ENCODE assay signal across 10 cellular contexts in genomic region chr11:112620621-112621394, GRCh38.
DNase-seq lines count a peak whose midpoint lies in the region; ATAC-seq, FAIRE-seq and TF ChIP-seq lines count a peak whose summit lies in the region.
"Had no signal": no experiment of that assay in that cellular context is flagged by ENCODE, and none has a peak within 500 bp of the region (broad histone marks: within the 10 kb centered on the region; RNA-seq: fewer than 3 reads in every experiment).

No MANE protein-coding gene starts in this region.

- no peak overlapping the region for H3K4me3 Mint-ChIP-seq in activated T-helper 2 cell treated with anti-CD3 and anti-CD28 coated beads, Interferon-gamma antibody, Interleukin-2, Interleukin-4, amounts not matched to agents 10 μg/mL and 5 μg/mL and 100 μg/mL, durations not matched to agents 14 hours and 24 hours and 36 hours (ENCODE audit: low read depth)
- H3K4me3 Mint-ChIP-seq: CD8-positive, alpha-beta T cell had no signal

- H3K27me3 ChIP-seq in pancreas, result no peaks in the 10 kb centered on the region

- TF ChIP-seq CTCF in choroid plexus epithelial cell (conservative IDR thresholded peaks at IDR 0.05; ENCODE audit: low read depth, low read length) (no peak), pancreas (IDR thresholded peaks at IDR 0.05) (no peak), D721Med (IDR thresholded peaks at IDR 0.05; ENCODE audit: insufficient read depth, missing control alignments) (no peak)

- DNase-seq in HT-29 (ENCODE audit: low spot score) (peak; percentile 52), choroid plexus epithelial cell (ENCODE audit: low read depth) (peak; percentile 12), pancreas (peak in 1 of 6 donors; percentile 20), D721Med (ENCODE audit: insufficient read length, low spot score) (no peak), NCI-H2227 treated with DMSO at 0.1 percent for 48 hours (lab: John Stamatoyannopoulos, UW) (no peak), caudate nucleus (lab: John Stamatoyannopoulos, UW) (no peak)
- DNase-seq in activated T-helper 2 cell treated with anti-CD3 and anti-CD28 coated beads, Interferon-gamma antibody, Interleukin-2, Interleukin-4, amounts not matched to agents 10 μg/mL and 5 μg/mL and 100 μg/mL, durations not matched to agents 14 hours and 24 hours and 36 hours (ENCODE audit: low spot score), result no peak
- DNase-seq: activated CD8-positive, alpha-beta memory T cell treated with anti-CD3 and anti-CD28 coated beads, Interleukin-2, amount 50 U/mL, for 48 hours; CD8-positive, alpha-beta T cell had no signal

- H3K36me3 ChIP-seq in pancreas, result no peaks in the 10 kb centered on the region

- H3K36me3 Mint-ChIP-seq in activated T-helper 2 cell treated with anti-CD3 and anti-CD28 coated beads, Interferon-gamma antibody, Interleukin-2, Interleukin-4, amounts not matched to agents 10 μg/mL and 5 μg/mL and 100 μg/mL, durations not matched to agents 14 hours and 24 hours and 36 hours (ENCODE audit: low read depth), result no peaks in the 10 kb centered on the region
- H3K36me3 Mint-ChIP-seq: CD8-positive, alpha-beta T cell had no signal

- 31 to 34% methylated on average over 7 of the region's 7 CpGs for WGBS in pancreas, 2 donors

- H3K9me3 ChIP-seq in pancreas, result no peaks in the 10 kb centered on the region

- H3K27ac ChIP-seq in pancreas (peak overlapping the region in 2 of 4 donors; percentile 15 to 39), caudate nucleus (ENCODE audit: low read depth, low read length) (no peak overlapping the region)

- intact Hi-C loops in pancreas (cut with DNase I), result no loop called here
- intact Hi-C loops in activated T-helper 2 cell treated with anti-CD3 and anti-CD28 coated beads, Interferon-gamma antibody, Interleukin-2, Interleukin-4, amounts not matched to agents 10 μg/mL and 5 μg/mL and 100 μg/mL, durations not matched to agents 14 hours and 24 hours and 36 hours (cut with micrococcal nuclease), result no loop called here

- no peaks in the 10 kb centered on the region for H3K9me3 Mint-ChIP-seq in activated T-helper 2 cell treated with anti-CD3 and anti-CD28 coated beads, Interferon-gamma antibody, Interleukin-2, Interleukin-4, amounts not matched to agents 10 μg/mL and 5 μg/mL and 100 μg/mL, durations not matched to agents 14 hours and 24 hours and 36 hours
- H3K9me3 Mint-ChIP-seq: CD8-positive, alpha-beta T cell had no signal

- no peak overlapping the region for H3K27ac Mint-ChIP-seq in activated T-helper 2 cell treated with anti-CD3 and anti-CD28 coated beads, Interferon-gamma antibody, Interleukin-2, Interleukin-4, amounts not matched to agents 10 μg/mL and 5 μg/mL and 100 μg/mL, durations not matched to agents 14 hours and 24 hours and 36 hours
- H3K27ac Mint-ChIP-seq: CD8-positive, alpha-beta T cell had no signal

- peaks cover 2% of the 10 kb centered on the region for H3K27me3 Mint-ChIP-seq in activated T-helper 2 cell treated with anti-CD3 and anti-CD28 coated beads, Interferon-gamma antibody, Interleukin-2, Interleukin-4, amounts not matched to agents 10 μg/mL and 5 μg/mL and 100 μg/mL, durations not matched to agents 14 hours and 24 hours and 36 hours (ENCODE audit: low read depth)

- H3K4me1 Mint-ChIP-seq in activated T-helper 2 cell treated with anti-CD3 and anti-CD28 coated beads, Interferon-gamma antibody, Interleukin-2, Interleukin-4, amounts not matched to agents 10 μg/mL and 5 μg/mL and 100 μg/mL, durations not matched to agents 14 hours and 24 hours and 36 hours (ENCODE audit: low read depth), result no peaks in the 10 kb centered on the region

- FAIRE-seq in pancreas (lab: Jason Lieb, UNC), result no peak
- FAIRE-seq in D721Med (lab: Jason Lieb, UNC), result no peak

- ATAC-seq in GM19043 (IDR thresholded peaks at IDR 0.05; ENCODE audit: low read depth, unreplicated experiment) (peak; percentile 54), pancreas (peak in 3 of 4 donors; percentile 55 to 78 (median 72))
- ATAC-seq: CD8-positive, alpha-beta T cell had no signal

- peaks cover 0 to 3% (median 0%) of the 10 kb centered on the region in 3 donors for H3K4me1 ChIP-seq in pancreas

- no peak overlapping the region for H3K4me3 ChIP-seq in choroid plexus epithelial cell (ENCODE audit: low read depth, low read length)
- H3K4me3 ChIP-seq in pancreas, result no peak overlapping the region

Comparison
In these comparisons a context has a peak if more than half of its experiments do, and no peak if none do; other contexts are left out.
1. DNase-seq: peak in HT-29 (single experiment) and choroid plexus epithelial cell (single experiment); none in D721Med (single experiment), activated T-helper 2 cell treated with anti-CD3 and anti-CD28 coated beads, Interferon-gamma antibody, Interleukin-2, Interleukin-4, amounts not matched to agents 10 μg/mL and 5 μg/mL and 100 μg/mL, durations not matched to agents 14 hours and 24 hours and 36 hours (single experiment), NCI-H2227 treated with DMSO at 0.1 percent for 48 hours (single experiment) and caudate nucleus (0 of 61).